14 cellular contexts compared by ENCODE assay signal in genomic region chr11:16239130-16240105, GRCh38.
DNase-seq lines count a peak whose midpoint lies in the region; ATAC-seq and TF ChIP-seq lines count a peak whose summit lies in the region.
"Had no signal": no experiment of that assay in that cellular context is flagged by ENCODE, and none has a peak within 500 bp of the region (broad histone marks: within the 10 kb centered on the region; RNA-seq: fewer than 3 reads in every experiment).

No MANE protein-coding gene starts in this region.

- H2BK12ac ChIP-seq in mesenchymal stem cell (ENCODE audit: low read length in 2 of 2) = no peak overlapping the region

- H2BK120ac ChIP-seq in mesenchymal stem cell (ENCODE audit: low read depth, low read length) = no peak overlapping the region

- no peaks in the 10 kb centered on the region for H3K9me3 Mint-ChIP-seq in chondrocyte (ENCODE audit: low read depth)

- H3K23ac ChIP-seq in mesenchymal stem cell (ENCODE audit: low read length in 2 of 2) = no peak overlapping the region

- H3K4me1 Mint-ChIP-seq in chondrocyte (ENCODE audit: low read depth) = peaks cover 45% of the 10 kb centered on the region
- H3K4me1 Mint-ChIP-seq: naive thymus-derived CD8-positive, alpha-beta T cell had no signal

- no peak overlapping the region for H3K14ac ChIP-seq in mesenchymal stem cell (ENCODE audit: low read length in 2 of 2)

- no peak overlapping the region for H3K27ac ChIP-seq in mesenchymal stem cell (ENCODE audit: low read length, poor library complexity, severe bottlenecking)
- peak overlapping the region; percentile 23 for H3K27ac ChIP-seq in urinary bladder (ENCODE audit: low read depth)
- H3K27ac ChIP-seq: body of pancreas had no signal

- H3K4me3 Mint-ChIP-seq in chondrocyte (ENCODE audit: unreplicated experiment) = peak overlapping the region; percentile 40
- H3K4me3 Mint-ChIP-seq: naive thymus-derived CD8-positive, alpha-beta T cell had no signal

- no peaks in the 10 kb centered on the region for H3K27me3 ChIP-seq in mesenchymal stem cell (ENCODE audit: control insufficient read depth in 1 of 2, insufficient read depth in 1 of 2, low read length in 2 of 2)
- H3K27me3 ChIP-seq: body of pancreas had no signal

- DNase-seq in NCI-H345 (lab: John Stamatoyannopoulos, UW) (peak; percentile 16), NCI-H345 treated with DMSO at 0.1 percent for 48 hours (lab: John Stamatoyannopoulos, UW; ENCODE audit: unreplicated experiment) (no peak), chondrocyte (ENCODE audit: low spot score) (no peak), mesenchymal stem cell (peak; percentile 51), hepatic stellate cell (ENCODE audit: low spot score) (no peak), OCI-M2 (lab: John Stamatoyannopoulos, UW; ENCODE audit: unreplicated experiment) (no peak)
- DNase-seq: activated effector memory CD4-positive, alpha-beta T cell treated with anti-CD3 and anti-CD28 coated beads, Interleukin-2, amount 50 U/mL, for 16 hours; body of pancreas; GOT3; islet precursor cell; naive thymus-derived CD8-positive, alpha-beta T cell; NCI-H1436 treated with DMSO at 0.1 percent for 48 hours had no signal

- no peak overlapping the region for H3K4me2 ChIP-seq in mesenchymal stem cell (ENCODE audit: low read length, poor library complexity, severe bottlenecking)

- H3K79me1 ChIP-seq in mesenchymal stem cell (replicated peaks; ENCODE audit: low read length, poor library complexity, severe bottlenecking) = peaks cover 2% of the 10 kb centered on the region

- ATAC-seq in GM21360 (IDR thresholded peaks at IDR 0.05; ENCODE audit: unreplicated experiment) = no peak
- ATAC-seq: body of pancreas; naive thymus-derived CD8-positive, alpha-beta T cell had no signal

- no peak overlapping the region for H4K8ac ChIP-seq in mesenchymal stem cell (ENCODE audit: low read length)

- peak overlapping the region in 1 of 2 experiments; percentile 12 for H3K18ac ChIP-seq in mesenchymal stem cell (ENCODE audit: low read depth in 1 of 2, low read length in 2 of 2)

- H3K4me3 ChIP-seq in mesenchymal stem cell (ENCODE audit: insufficient read depth in 1 of 2, low read depth in 1 of 2, low read length in 2 of 2) (no peak overlapping the region), urinary bladder (ENCODE audit: low read depth, low read length) (no peak overlapping the region)
- H3K4me3 ChIP-seq: body of pancreas had no signal

- H2AFZ ChIP-seq in mesenchymal stem cell (ENCODE audit: low read depth, low read length) = peak overlapping the region; percentile 42

- 48% methylated on average over 7 of the region's 7 CpGs for WGBS in mesenchymal stem cell
- 28% methylated on average over 7 of the region's 7 CpGs for WGBS in urinary bladder

- no peak overlapping the region for H3K9ac ChIP-seq in mesenchymal stem cell (ENCODE audit: low read length)

- no peak for TF ChIP-seq CTCF in chondrocyte (IDR thresholded peaks at IDR 0.05)

- H3K4me1 ChIP-seq in mesenchymal stem cell (ENCODE audit: control insufficient read depth, insufficient read depth, low read depth, low read length) = no peaks in the 10 kb centered on the region
- no peaks in the 10 kb centered on the region for H3K4me1 ChIP-seq in urinary bladder (ENCODE audit: insufficient read depth)

- H3K4ac ChIP-seq in mesenchymal stem cell (ENCODE audit: low read depth in 1 of 2, low read length in 2 of 2) = no peak overlapping the region

- H2AK5ac ChIP-seq in mesenchymal stem cell (ENCODE audit: low read length, severe bottlenecking) = no peak overlapping the region

- peak overlapping the region; percentile 91 for H3K27ac Mint-ChIP-seq in chondrocyte (ENCODE audit: unreplicated experiment)
- H3K27ac Mint-ChIP-seq: naive thymus-derived CD8-positive, alpha-beta T cell had no signal

- no peak overlapping the region for H4K91ac ChIP-seq in mesenchymal stem cell (ENCODE audit: low read length)

- H3K36me3 ChIP-seq in mesenchymal stem cell (ENCODE audit: control insufficient read depth in 1 of 2, insufficient read depth in 2 of 2, low read depth in 1 of 2, low read length in 2 of 2) (no peaks in the 10 kb centered on the region), urinary bladder (ENCODE audit: insufficient read depth) (no peaks in the 10 kb centered on the region)

- H2BK15ac ChIP-seq in mesenchymal stem cell (ENCODE audit: low read depth, poor library complexity, severe bottlenecking) = no peak overlapping the region

- H3K9me3 ChIP-seq in mesenchymal stem cell (ENCODE audit: control insufficient read depth, low read length) = no peaks in the 10 kb centered on the region
- H3K9me3 ChIP-seq: body of pancreas had no signal

- H2BK5ac ChIP-seq in mesenchymal stem cell (ENCODE audit: low read depth, low read length, poor library complexity, severe bottlenecking) = no peak overlapping the region

- H3K36me3 Mint-ChIP-seq in chondrocyte (ENCODE audit: low read depth) = no peaks in the 10 kb centered on the region
- H3K36me3 Mint-ChIP-seq: naive thymus-derived CD8-positive, alpha-beta T cell had no signal

- no peaks in the 10 kb centered on the region for H3K27me3 Mint-ChIP-seq in chondrocyte (ENCODE audit: low read depth)
- H3K27me3 Mint-ChIP-seq: naive thymus-derived CD8-positive, alpha-beta T cell had no signal

Comparison
In these comparisons a context has a peak if more than half of its experiments do, and no peak if none do; other contexts are left out.
1. DNase-seq: peak in NCI-H345 (single experiment) and mesenchymal stem cell (single experiment); none in NCI-H345 treated with DMSO at 0.1 percent for 48 hours (single experiment), chondrocyte (single experiment), hepatic stellate cell (single experiment) and OCI-M2 (single experiment).